Comparison of ENCODE assay signal across 34 cellular contexts in the genomic region with DNA sequence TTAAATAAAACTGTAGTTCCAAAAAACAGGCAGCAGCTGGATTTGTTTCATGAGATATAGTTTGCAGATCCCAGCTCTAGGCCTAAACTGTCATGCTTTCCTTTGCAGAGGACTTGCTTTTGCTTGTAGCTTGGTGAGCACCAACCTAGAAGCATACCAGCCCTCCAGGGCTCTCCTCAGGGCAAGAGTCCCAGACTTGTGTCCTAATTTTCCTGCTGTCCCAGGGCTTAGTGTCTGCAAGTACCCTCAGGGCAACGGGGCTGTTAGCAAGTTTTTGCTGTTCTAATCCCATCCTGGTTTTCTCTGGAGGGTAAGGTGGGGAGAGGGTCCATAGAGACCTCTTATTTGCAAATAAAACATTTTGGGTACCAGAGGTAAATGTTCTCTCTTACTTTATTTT.
"Had no signal": no experiment of that assay in that cellular context is flagged by ENCODE, and none has a peak within 500 bp of the region (broad histone marks: within the 10 kb centered on the region; RNA-seq: fewer than 3 reads in every experiment).

No MANE protein-coding gene starts in this region.

- H3K27me3 ChIP-seq: MG63 had no signal

- H3K36me3 ChIP-seq: MG63 had no signal

- DNase-seq: Karpas-422, Kasumi-1, MG63, MM.1S, MV-4-11, NCI-H1048, NCI-H1092, NCI-H1092 treated with DMSO at 0.1 percent for 48 hours, NCI-H1105, NCI-H1105 treated with DMSO at 0.1 percent for 48 hours, NCI-H1417, NCI-H1417 treated with DMSO at 0.1 percent for 48 hours, NCI-H1436, NCI-H1436 treated with DMSO at 0.1 percent for 48 hours, NCI-H146, NCI-H1694, NCI-H1694 treated with DMSO at 0.1 percent for 48 hours, NCI-H187, NCI-H187 treated with DMSO at 0.1 percent for 48 hours, NCI-H1930, NCI-H2029, NCI-H2029 treated with DMSO at 0.1 percent for 48 hours, NCI-H2081, NCI-H2081 treated with DMSO at 0.1 percent for 48 hours, NCI-H2107, NCI-H2171, NCI-H2171 treated with DMSO at 0.1 percent for 48 hours, NCI-H2227 treated with DMSO at 0.1 percent for 48 hours, NCI-H226, NCI-H345, NCI-H446, NCI-H446 treated with DMSO at 0.1 percent for 48 hours, NCI-H510A, NCI-H510A treated with DMSO at 0.1 percent for 48 hours had no signal

- H3K9me3 ChIP-seq: MG63 had no signal

- H3K4me3 ChIP-seq: MG63 had no signal
